23 cellular contexts compared by ENCODE assay signal in the genomic region with DNA sequence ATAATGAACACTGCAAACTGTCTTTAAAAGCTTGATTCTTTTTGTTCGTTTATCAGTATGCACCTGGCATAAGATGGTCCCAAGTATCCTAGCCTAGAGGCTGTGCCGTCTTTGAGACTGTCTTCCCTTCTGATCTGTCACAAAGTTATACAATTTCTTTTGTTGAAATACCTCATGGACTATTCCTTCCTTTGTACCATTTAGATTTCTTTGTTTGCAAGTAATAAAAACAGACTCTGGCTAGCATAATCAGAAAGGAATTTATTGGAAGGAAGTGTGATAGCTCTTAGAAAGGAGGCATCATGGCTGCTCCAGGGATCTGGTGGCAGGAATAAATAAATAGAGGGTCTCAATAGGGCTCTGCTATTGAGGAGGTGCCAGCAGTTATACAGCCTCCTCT.
"Had no signal": no experiment of that assay in that cellular context is flagged by ENCODE, and none has a peak within 500 bp of the region (broad histone marks: within the 10 kb centered on the region; RNA-seq: fewer than 3 reads in every experiment).

No MANE protein-coding gene starts in this region.

- H3K27me3 ChIP-seq: gastroesophageal sphincter, heart right ventricle, stomach, testis had no signal

- H3K4me3 Mint-ChIP-seq: activated CD4-positive, alpha-beta T cell treated with anti-CD3 and anti-CD28 coated beads, Interleukin-2, amount 10 ng/mL, durations not matched to agents 7 days and 5 days; activated T-cell treated with anti-CD3 and anti-CD28 coated beads, Interleukin-2, amount 50 U/mL, for 72 hours; endodermal cell; nephron; T-helper 1 cell treated with Interleukin-12 subunit alpha and Interleukin-12 subunit beta and Interleukin-4 antibody, amounts not matched to agents 30 μg/mL and 1 μg/mL, for 36 hours; type B pancreatic cell had no signal

- H3K36me3 ChIP-seq: heart right ventricle, stomach had no signal

- H3K36me3 Mint-ChIP-seq: type B pancreatic cell had no signal

- H3K9me3 ChIP-seq: gastroesophageal sphincter, heart right ventricle, psoas muscle, stomach, testis had no signal

- FAIRE-seq: colon, small intestine had no signal

- H3K4me1 Mint-ChIP-seq: activated CD4-positive, alpha-beta T cell treated with anti-CD3 and anti-CD28 coated beads, Interleukin-2, amount 10 ng/mL, durations not matched to agents 7 days and 5 days had no signal

- H3K27me3 Mint-ChIP-seq: activated CD4-positive, alpha-beta T cell treated with anti-CD3 and anti-CD28 coated beads, Interleukin-2, amount 10 ng/mL, durations not matched to agents 7 days and 5 days; type B pancreatic cell had no signal

- ATAC-seq: activated CD4-positive, CD25-positive, alpha-beta regulatory T cell treated with anti-CD3 and anti-CD28 coated beads, Interleukin-2, amount 50 U/mL, for 24 hours; activated T-cell treated with anti-CD3 and anti-CD28 coated beads, Interleukin-2, amount 50 U/mL, for 72 hours; gastroesophageal sphincter; heart right ventricle; psoas muscle; right cardiac atrium had no signal

- H3K27ac ChIP-seq: heart right ventricle, psoas muscle, stomach, testis had no signal

- DNase-seq: activated CD4-positive, alpha-beta T cell treated with anti-CD3 and anti-CD28 coated beads, Interleukin-2, amount 10 ng/mL, durations not matched to agents 7 days and 5 days; activated CD8-positive, alpha-beta memory T cell treated with anti-CD3 and anti-CD28 coated beads, Interleukin-2, amount 50 U/mL, for 4 hours; activated effector memory CD4-positive, alpha-beta T cell treated with anti-CD3 and anti-CD28 coated beads, Interleukin-2, amount 50 U/mL, for 16 hours; activated naive CD4-positive, alpha-beta T cell treated with anti-CD3 and anti-CD28 coated beads, Interleukin-2, amount 50 U/mL, for 16 hours; activated T-cell treated with anti-CD3 and anti-CD28 coated beads, Interleukin-2, amount 50 U/mL, for 72 hours; central memory CD4-positive, alpha-beta T cell; endodermal cell; heart right ventricle; mesendoderm; occipital lobe; psoas muscle; right cardiac atrium; small intestine; stimulated activated CD4-positive, alpha-beta T cell treated with anti-CD3 and anti-CD28 coated beads, Interleukin-15, amount 100 ng/mL, for 24 hours; stimulated activated CD4-positive, alpha-beta T cell treated with anti-CD3 and anti-CD28 coated beads, Interleukin-2, amount 100 ng/mL, for 48 hours; stomach; testis had no signal

- H3K4me3 ChIP-seq: gastroesophageal sphincter, heart right ventricle, psoas muscle, stomach, testis had no signal

- H3K4me1 ChIP-seq: psoas muscle, testis had no signal

- H3K27ac Mint-ChIP-seq: activated CD4-positive, alpha-beta T cell treated with anti-CD3 and anti-CD28 coated beads, Interleukin-2, amount 10 ng/mL, durations not matched to agents 7 days and 5 days; activated T-cell treated with anti-CD3 and anti-CD28 coated beads, Interleukin-2, amount 50 U/mL, for 72 hours; endodermal cell; nephron; T-helper 1 cell treated with Interleukin-12 subunit alpha and Interleukin-12 subunit beta and Interleukin-4 antibody, amounts not matched to agents 30 μg/mL and 1 μg/mL, for 36 hours; type B pancreatic cell had no signal

- H3K9me3 Mint-ChIP-seq: activated CD4-positive, alpha-beta T cell treated with anti-CD3 and anti-CD28 coated beads, Interleukin-2, amount 10 ng/mL, durations not matched to agents 7 days and 5 days; activated T-cell treated with anti-CD3 and anti-CD28 coated beads, Interleukin-2, amount 50 U/mL, for 72 hours; endodermal cell; nephron; T-helper 1 cell treated with Interleukin-12 subunit alpha and Interleukin-12 subunit beta and Interleukin-4 antibody, amounts not matched to agents 30 μg/mL and 1 μg/mL, for 36 hours had no signal
